In the genomic region with DNA sequence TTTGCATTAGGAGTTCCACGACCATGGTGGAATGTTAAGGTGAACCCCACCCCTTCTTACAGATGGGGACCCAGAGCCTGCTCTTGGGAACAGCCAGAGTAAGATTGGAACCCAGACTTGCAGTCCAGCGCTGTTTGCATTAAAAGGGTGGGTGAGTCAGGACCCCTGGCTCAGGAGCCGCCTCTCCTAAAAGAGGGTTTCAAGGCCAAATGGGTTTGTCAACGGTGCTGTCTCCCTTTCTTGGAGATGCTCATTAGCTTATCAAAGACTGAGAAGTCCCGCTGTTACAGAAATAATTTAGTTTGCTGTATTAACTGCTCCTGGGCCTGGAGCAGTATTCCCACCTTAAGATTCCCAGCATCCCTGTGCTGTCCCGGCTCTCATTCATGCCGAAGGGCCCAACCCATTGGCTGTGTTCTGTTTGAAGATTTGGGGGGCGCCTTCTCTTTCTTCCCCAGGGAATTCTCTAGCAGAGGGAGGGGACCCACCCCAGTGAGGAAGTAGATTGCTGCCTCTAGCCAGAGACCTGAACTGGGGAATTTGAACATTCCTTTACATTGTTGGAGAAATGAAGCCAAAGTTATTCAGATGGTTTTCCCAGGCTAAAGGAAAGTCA, we compare ENCODE assay signal across 9 cellular contexts. TPM values are rescaled to one million over a fixed set of nuclear protein-coding genes. Genes with fewer than 3 reads are reported as not detected.
DNase-seq lines count a peak whose midpoint lies in the region; ATAC-seq and TF ChIP-seq lines count a peak whose summit lies in the region.
"Had no signal": no experiment of that assay in that cellular context is flagged by ENCODE, and none has a peak within 500 bp of the region (broad histone marks: within the 10 kb centered on the region; RNA-seq: fewer than 3 reads in every experiment).

No MANE protein-coding gene starts in this region.

- peaks cover 4% of the 10 kb centered on the region for H3K36me3 ChIP-seq in kidney epithelial cell (ENCODE audit: control insufficient read depth, insufficient read depth, low read length)
- H3K36me3 ChIP-seq in thymus (ENCODE audit: control insufficient read depth, insufficient read depth), result no peaks in the 10 kb centered on the region

- H3K27me3 ChIP-seq in kidney epithelial cell (ENCODE audit: control insufficient read depth, insufficient read depth, low read length) (no peaks in the 10 kb centered on the region), thymus (ENCODE audit: control insufficient read depth, insufficient read depth) (peaks cover 27% of the 10 kb centered on the region)

- peak overlapping the region; percentile 51 for H3K4me3 ChIP-seq in astrocyte of the cerebellum (ENCODE audit: low read depth, low read length)
- peak overlapping the region; percentile 75 for H3K4me3 ChIP-seq in kidney epithelial cell (ENCODE audit: low read depth, low read length)
- H3K4me3 ChIP-seq in thymus (ENCODE audit: low read length), result no peak overlapping the region

- H3K27ac ChIP-seq in thymus (ENCODE audit: low read depth), result peak overlapping the region; percentile 46

- no peak overlapping the region for H3K27ac Mint-ChIP-seq in T-helper 2 cell treated with Interferon-gamma antibody and Interleukin-4, amounts not matched to agents 5 μg/mL and 100 μg/mL, for 36 hours
- H3K27ac Mint-ChIP-seq: activated CD8-positive, alpha-beta memory T cell treated with anti-CD3 and anti-CD28 coated beads, Interleukin-2, amount 10 ng/mL, durations not matched to agents 7 days and 5 days had no signal

- H3K9me3 Mint-ChIP-seq in T-helper 2 cell treated with Interferon-gamma antibody and Interleukin-4, amounts not matched to agents 5 μg/mL and 100 μg/mL, for 36 hours, result no peaks in the 10 kb centered on the region

- peaks cover 21% of the 10 kb centered on the region for H3K27me3 Mint-ChIP-seq in T-helper 2 cell treated with Interferon-gamma antibody and Interleukin-4, amounts not matched to agents 5 μg/mL and 100 μg/mL, for 36 hours (ENCODE audit: low read depth)

- H3K4me1 ChIP-seq in thymus (ENCODE audit: control insufficient read depth, insufficient read depth, low read length), result peaks cover 5% of the 10 kb centered on the region

- ATAC-seq in HG03139 (IDR thresholded peaks at IDR 0.05; ENCODE audit: unreplicated experiment), result no peak
- ATAC-seq in GM19035 (IDR thresholded peaks at IDR 0.05; ENCODE audit: unreplicated experiment), result no peak

- H3K9me3 ChIP-seq in thymus (ENCODE audit: control insufficient read depth), result no peaks in the 10 kb centered on the region

- H3K36me3 Mint-ChIP-seq in T-helper 2 cell treated with Interferon-gamma antibody and Interleukin-4, amounts not matched to agents 5 μg/mL and 100 μg/mL, for 36 hours (ENCODE audit: low read depth), result no peaks in the 10 kb centered on the region
- H3K36me3 Mint-ChIP-seq: activated CD8-positive, alpha-beta memory T cell treated with anti-CD3 and anti-CD28 coated beads, Interleukin-2, amount 10 ng/mL, durations not matched to agents 7 days and 5 days had no signal

- no peak for DNase-seq in T-helper 2 cell treated with Interferon-gamma antibody and Interleukin-4, amounts not matched to agents 5 μg/mL and 100 μg/mL, for 36 hours (ENCODE audit: low spot score)
- DNase-seq in T-helper 2 cell, result no peak
- no peak for DNase-seq in astrocyte of the cerebellum (ENCODE audit: low read depth)
- DNase-seq in kidney epithelial cell (ENCODE audit: low read depth), result no peak
- DNase-seq in OCI-M1 (lab: John Stamatoyannopoulos, UW), result no peak
- DNase-seq: activated CD8-positive, alpha-beta memory T cell treated with anti-CD3 and anti-CD28 coated beads, Interleukin-2, amount 10 ng/mL, durations not matched to agents 7 days and 5 days had no signal

- 90% methylated on average over 8 of the region's 8 CpGs for WGBS in thymus

- H3K4me1 Mint-ChIP-seq in T-helper 2 cell treated with Interferon-gamma antibody and Interleukin-4, amounts not matched to agents 5 μg/mL and 100 μg/mL, for 36 hours (ENCODE audit: low read depth), result peaks cover 5% of the 10 kb centered on the region

- TF ChIP-seq CTCF in astrocyte of the cerebellum (IDR thresholded peaks at IDR 0.05; ENCODE audit: low read depth, low read length, missing control alignments), result no peak
- TF ChIP-seq CTCF in kidney epithelial cell (IDR thresholded peaks at IDR 0.05; ENCODE audit: insufficient read depth, low read length, poor library complexity, severe bottlenecking), result no peak

- in situ Hi-C loops in astrocyte of the cerebellum (cut with HindIII; ENCODE audit: low sequenced_read_pairs), result no loop called here

- H3K4me3 Mint-ChIP-seq in T-helper 2 cell treated with Interferon-gamma antibody and Interleukin-4, amounts not matched to agents 5 μg/mL and 100 μg/mL, for 36 hours, result peak overlapping the region; percentile 97

RNA-seq across cellular contexts. Expression of gene MARVELD1, which starts 1.8 kb away (rescaled TPM):
- 31.0 and 37.2 TPM in 2 replicates for total RNA-seq in kidney epithelial cell
- 14.2 TPM for polyA plus RNA-seq in thymus

RNA-seq across cellular contexts. Expression of gene ZFYVE27, which starts 21.6 kb away (rescaled TPM):
- 31.8 and 32.3 TPM in 2 replicates for total RNA-seq in kidney epithelial cell
- polyA plus RNA-seq in thymus, result 23.7 TPM

RNA-seq across cellular contexts. Expression of gene AVPI1, which starts 28.3 kb away (rescaled TPM):
- total RNA-seq in kidney epithelial cell, result 17.2 and 18.9 TPM in 2 replicates
- polyA plus RNA-seq in thymus, result 11.5 TPM

RNA-seq across cellular contexts. Expression of gene SFRP5, which starts 56.4 kb away (rescaled TPM):
- not detected in 2 replicates for total RNA-seq in kidney epithelial cell
- 0.41 TPM for polyA plus RNA-seq in thymus
- total RNA-seq: activated CD8-positive, alpha-beta memory T cell treated with anti-CD3 and anti-CD28 coated beads, Interleukin-2, amount 10 ng/mL, durations not matched to agents 7 days and 5 days had no signal
